In the genomic region with DNA sequence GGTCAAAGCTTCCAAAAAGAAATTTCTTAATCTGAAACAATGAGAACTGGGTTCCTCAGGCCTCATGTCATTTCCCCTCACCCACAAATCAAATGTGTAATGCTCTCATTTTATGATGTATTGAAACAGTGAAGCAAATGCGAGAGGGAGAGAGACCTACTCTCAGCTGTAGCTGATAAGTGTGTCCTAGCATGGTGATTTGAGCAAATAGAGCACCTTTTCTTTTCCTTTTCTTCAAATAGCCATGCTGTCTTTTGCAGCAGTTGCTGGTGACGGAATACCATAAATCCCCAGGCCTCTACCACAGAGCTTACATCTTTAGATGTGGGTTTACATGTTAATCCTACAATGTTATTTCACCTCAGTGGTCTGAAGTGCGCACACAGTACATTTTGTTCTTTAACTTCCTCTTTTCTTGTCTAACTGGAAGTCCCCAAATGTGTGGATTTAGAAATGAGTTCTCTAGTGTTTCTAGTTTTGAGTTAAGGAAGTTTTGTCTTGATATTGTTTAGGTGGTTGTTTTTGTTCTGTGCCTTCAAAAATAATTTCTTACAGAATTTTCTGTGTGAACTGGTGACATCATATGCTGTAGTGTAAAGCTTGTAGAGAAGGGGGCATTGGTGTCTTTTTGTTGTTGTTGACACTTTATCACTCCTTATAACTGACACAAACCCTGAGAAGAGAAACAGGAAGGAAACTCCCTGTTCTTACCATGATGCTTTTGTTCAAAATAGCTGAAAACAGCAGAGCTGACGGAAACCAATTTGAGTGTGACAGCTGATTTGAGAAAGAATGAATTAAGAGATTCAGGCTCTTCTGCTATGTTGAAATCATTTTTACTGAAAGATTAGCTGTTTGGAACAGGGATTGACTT, we compare ENCODE assay signal across 1 cellular context.
TF ChIP-seq lines count a peak whose summit lies in the region.

No MANE protein-coding gene starts in this region.

TF ChIP-seq in K562, 482 proteins besides CTCF, POLR2A, EP300 and RAD21 (continued from another document and continues in another):
- TF ChIP-seq MEIS2 (IDR thresholded peaks at IDR 0.05; ENCODE audit: partially characterized antibody) = peak; percentile 60
- TF ChIP-seq MAZ (CRISPR knock-in tag; conservative IDR thresholded peaks at IDR 0.05 in 1 of 2, IDR thresholded peaks at IDR 0.05 in 1 of 2) = no peak
- TF ChIP-seq PML (IDR thresholded peaks at IDR 0.05; ENCODE audit: low read length) = no peak; the same call in 1 of the 2 replicates
- no peak for TF ChIP-seq PRMT5 (CRISPR knock-in tag; IDR thresholded peaks at IDR 0.05)
- TF ChIP-seq, protein P1, sequence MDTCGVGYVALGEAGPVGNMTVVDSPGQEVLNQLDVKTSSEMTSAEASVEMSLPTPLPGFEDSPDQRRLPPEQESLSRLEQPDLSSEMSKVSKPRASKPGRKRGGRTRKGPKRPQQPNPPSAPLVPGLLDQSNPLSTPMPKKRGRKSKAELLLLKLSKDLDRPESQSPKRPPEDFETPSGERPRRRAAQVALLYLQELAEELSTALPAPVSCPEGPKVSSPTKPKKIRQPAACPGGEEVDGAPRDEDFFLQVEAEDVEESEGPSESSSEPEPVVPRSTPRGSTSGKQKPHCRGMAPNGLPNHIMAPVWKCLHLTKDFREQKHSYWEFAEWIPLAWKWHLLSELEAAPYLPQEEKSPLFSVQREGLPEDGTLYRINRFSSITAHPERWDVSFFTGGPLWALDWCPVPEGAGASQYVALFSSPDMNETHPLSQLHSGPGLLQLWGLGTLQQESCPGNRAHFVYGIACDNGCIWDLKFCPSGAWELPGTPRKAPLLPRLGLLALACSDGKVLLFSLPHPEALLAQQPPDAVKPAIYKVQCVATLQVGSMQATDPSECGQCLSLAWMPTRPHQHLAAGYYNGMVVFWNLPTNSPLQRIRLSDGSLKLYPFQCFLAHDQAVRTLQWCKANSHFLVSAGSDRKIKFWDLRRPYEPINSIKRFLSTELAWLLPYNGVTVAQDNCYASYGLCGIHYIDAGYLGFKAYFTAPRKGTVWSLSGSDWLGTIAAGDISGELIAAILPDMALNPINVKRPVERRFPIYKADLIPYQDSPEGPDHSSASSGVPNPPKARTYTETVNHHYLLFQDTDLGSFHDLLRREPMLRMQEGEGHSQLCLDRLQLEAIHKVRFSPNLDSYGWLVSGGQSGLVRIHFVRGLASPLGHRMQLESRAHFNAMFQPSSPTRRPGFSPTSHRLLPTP (IDR thresholded peaks at IDR 0.05; ENCODE audit: borderline replicate concordance, extremely low read depth, insufficient read length) = no peak
- no peak for TF ChIP-seq GATAD2B (IDR thresholded peaks at IDR 0.05; ENCODE audit: borderline replicate concordance)
- TF ChIP-seq HEY1 (CRISPR knock-in tag; IDR thresholded peaks at IDR 0.05; ENCODE audit: borderline replicate concordance) = no peak
- peak; percentile 11 to 49 for TF ChIP-seq AFF1 (IDR thresholded peaks at IDR 0.05; ENCODE audit: low read depth in 1 of 2, partially characterized antibody in 2 of 2)
- TF ChIP-seq ESRRA (IDR thresholded peaks at IDR 0.05; ENCODE audit: borderline replicate concordance, low read depth) = 0 out of 2 replicates have a peak, but pooled peaks have one; percentile 28
- no peak for TF ChIP-seq ZNF184 (CRISPR knock-in tag; IDR thresholded peaks at IDR 0.05)
- TF ChIP-seq ETV6 (IDR thresholded peaks at IDR 0.05; ENCODE audit: borderline replicate concordance in 1 of 2, low read depth in 2 of 2, low read length in 1 of 2) = no peak
- no peak for TF ChIP-seq ETV6 (CRISPR knock-in tag; IDR thresholded peaks at IDR 0.05; ENCODE audit: borderline replicate concordance)
- TF ChIP-seq, protein P2, sequence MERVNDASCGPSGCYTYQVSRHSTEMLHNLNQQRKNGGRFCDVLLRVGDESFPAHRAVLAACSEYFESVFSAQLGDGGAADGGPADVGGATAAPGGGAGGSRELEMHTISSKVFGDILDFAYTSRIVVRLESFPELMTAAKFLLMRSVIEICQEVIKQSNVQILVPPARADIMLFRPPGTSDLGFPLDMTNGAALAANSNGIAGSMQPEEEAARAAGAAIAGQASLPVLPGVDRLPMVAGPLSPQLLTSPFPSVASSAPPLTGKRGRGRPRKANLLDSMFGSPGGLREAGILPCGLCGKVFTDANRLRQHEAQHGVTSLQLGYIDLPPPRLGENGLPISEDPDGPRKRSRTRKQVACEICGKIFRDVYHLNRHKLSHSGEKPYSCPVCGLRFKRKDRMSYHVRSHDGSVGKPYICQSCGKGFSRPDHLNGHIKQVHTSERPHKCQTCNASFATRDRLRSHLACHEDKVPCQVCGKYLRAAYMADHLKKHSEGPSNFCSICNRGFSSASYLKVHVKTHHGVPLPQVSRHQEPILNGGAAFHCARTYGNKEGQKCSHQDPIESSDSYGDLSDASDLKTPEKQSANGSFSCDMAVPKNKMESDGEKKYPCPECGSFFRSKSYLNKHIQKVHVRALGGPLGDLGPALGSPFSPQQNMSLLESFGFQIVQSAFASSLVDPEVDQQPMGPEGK (CRISPR knock-in tag; IDR thresholded peaks at IDR 0.05; ENCODE audit: borderline replicate concordance) = no peak
- TF ChIP-seq ZNF274 (IDR thresholded peaks at IDR 0.05; ENCODE audit: borderline replicate concordance, low read depth, low read length) = no peak
- TF ChIP-seq ZNF589 (CRISPR knock-in tag; IDR thresholded peaks at IDR 0.05; ENCODE audit: low read depth) = peak; percentile 83; the same call in 1 of the 2 replicates
- TF ChIP-seq NONO (IDR thresholded peaks at IDR 0.05; ENCODE audit: low read depth in 2 of 2, low read length in 1 of 2) = no peak
- no peak for TF ChIP-seq SETDB1 (IDR thresholded peaks at IDR 0.05; ENCODE audit: low read length)
- no peak for TF ChIP-seq ID3 (CRISPR knock-in tag; IDR thresholded peaks at IDR 0.05)
- no peak for TF ChIP-seq ID3 (tag; IDR thresholded peaks at IDR 0.05)
- TF ChIP-seq BDP1 (IDR thresholded peaks at IDR 0.05; ENCODE audit: insufficient read depth, insufficient read length) = no peak
- no peak for TF ChIP-seq ZNF24 (IDR thresholded peaks at IDR 0.05)
- peak; percentile 41; the same call in 1 of the 2 replicates for TF ChIP-seq ZNF197 (CRISPR knock-in tag; IDR thresholded peaks at IDR 0.05; ENCODE audit: low read depth)
- TF ChIP-seq RFX5 (IDR thresholded peaks at IDR 0.05; ENCODE audit: low read depth, low read length) = no peak
- TF ChIP-seq NFRKB (IDR thresholded peaks at IDR 0.05; ENCODE audit: low read depth) = peak; percentile 24
- no peak for TF ChIP-seq ADNP (tag; IDR thresholded peaks at IDR 0.05)
- TF ChIP-seq CREB5 (CRISPR knock-in tag; IDR thresholded peaks at IDR 0.05) = 0 out of 2 replicates have a peak, but pooled peaks have one; percentile 52
- TF ChIP-seq CTCFL (IDR thresholded peaks at IDR 0.05; ENCODE audit: borderline replicate concordance, insufficient read depth, low read depth, low read length, poor library complexity, severe bottlenecking) = no peak
- peak; percentile 28; the same call in 1 of the 2 replicates for TF ChIP-seq DMBX1 (CRISPR knock-in tag; IDR thresholded peaks at IDR 0.05; ENCODE audit: borderline replicate concordance)
- no peak for TF ChIP-seq NCOA4 (IDR thresholded peaks at IDR 0.05; ENCODE audit: partially characterized antibody)
- no peak for TF ChIP-seq RBM39 (optimal IDR thresholded peaks at IDR 0.05; ENCODE audit: low read depth, low read length)
- no peak for TF ChIP-seq ZC3H11A (IDR thresholded peaks at IDR 0.05; ENCODE audit: low read depth, low read length)
- TF ChIP-seq NBN (IDR thresholded peaks at IDR 0.05; ENCODE audit: low read depth) = peak; percentile 40; the same call in 1 of the 2 replicates
- no peak for TF ChIP-seq ZNF79 (CRISPR knock-in tag; IDR thresholded peaks at IDR 0.05; ENCODE audit: low read depth)
- TF ChIP-seq IRF2 (CRISPR knock-in tag; IDR thresholded peaks at IDR 0.05) = no peak
- TF ChIP-seq HMG20A (CRISPR knock-in tag; conservative IDR thresholded peaks at IDR 0.05) = no peak
- TF ChIP-seq RNF2 (IDR thresholded peaks at IDR 0.05) = no peak
- no peak for TF ChIP-seq ZBTB11 (CRISPR knock-in tag; IDR thresholded peaks at IDR 0.05)
- TF ChIP-seq DEAF1 (CRISPR knock-in tag; IDR thresholded peaks at IDR 0.05) = no peak
- TF ChIP-seq TCFL5 (CRISPR knock-in tag; conservative IDR thresholded peaks at IDR 0.05) = no peak
- no peak for TF ChIP-seq EWSR1 (IDR thresholded peaks at IDR 0.05; ENCODE audit: borderline replicate concordance, low read depth, partially characterized antibody)
- no peak for TF ChIP-seq ARHGAP35 (IDR thresholded peaks at IDR 0.05; ENCODE audit: partially characterized antibody)
